ENCODE assay signal across 18 cellular contexts in the genomic region with DNA sequence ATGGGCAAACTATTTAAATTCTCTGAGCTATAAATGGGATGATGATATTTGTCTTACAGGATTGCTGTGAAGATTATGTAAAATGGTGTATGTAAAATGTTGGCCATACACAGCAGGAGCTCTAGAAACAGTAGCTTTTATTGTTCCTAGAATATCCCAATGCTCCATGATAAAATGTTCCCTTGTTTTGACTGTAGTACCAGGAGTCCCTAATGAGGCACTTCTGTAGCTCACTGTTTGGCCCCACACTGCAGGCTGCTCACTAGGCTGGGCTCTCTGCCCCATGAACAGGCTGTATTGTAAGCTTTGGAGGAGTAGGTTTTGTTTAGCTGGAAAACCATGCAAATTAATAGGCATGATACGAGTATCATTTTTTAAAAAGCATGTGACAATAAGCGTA. TPM values are rescaled to one million over a fixed set of nuclear protein-coding genes. Genes with fewer than 3 reads are reported as not detected.
DNase-seq lines count a peak whose midpoint lies in the region; ATAC-seq, FAIRE-seq and TF ChIP-seq lines count a peak whose summit lies in the region.
"Had no signal": no experiment of that assay in that cellular context is flagged by ENCODE, and none has a peak within 500 bp of the region (broad histone marks: within the 10 kb centered on the region; RNA-seq: fewer than 3 reads in every experiment).

No MANE protein-coding gene starts in this region.

- H3K4me1 ChIP-seq in upper lobe of right lung: no peaks in the 10 kb centered on the region

- intact Hi-C loops in upper lobe of right lung (cut with DNase I): no loop called here

- no peak for TF ChIP-seq CTCF in upper lobe of right lung (IDR thresholded peaks at IDR 0.05)

- no peak overlapping the region for H3K4me3 ChIP-seq in upper lobe of right lung

- ATAC-seq in upper lobe of right lung: no peak
- ATAC-seq in HG03439 (IDR thresholded peaks at IDR 0.05; ENCODE audit: unreplicated experiment): no peak
- ATAC-seq: Panc1 had no signal

- H3K36me3 ChIP-seq in upper lobe of right lung: no peaks in the 10 kb centered on the region

- no peak for TF ChIP-seq POLR2A in GM12891 (IDR thresholded peaks at IDR 0.05; ENCODE audit: low read depth, low read length)

- no peaks in the 10 kb centered on the region for H3K9me3 ChIP-seq in upper lobe of right lung
- H3K9me3 ChIP-seq: Caco-2 had no signal

- no peak for FAIRE-seq in GM12891 (lab: Jason Lieb, UNC)
- FAIRE-seq: GM19239, H54 had no signal

- H3K27me3 ChIP-seq in upper lobe of right lung: no peaks in the 10 kb centered on the region

- peak overlapping the region; percentile 81 for H3K27ac ChIP-seq in temporal lobe (ENCODE audit: low read depth, low read length)
- no peak overlapping the region for H3K27ac ChIP-seq in upper lobe of right lung

- in situ Hi-C loops in SK-MEL-5 (cut with HindIII; ENCODE audit: low pct_unique_long_range_greater_than_20kb, low sequenced_read_pairs): no loop called here

- DNase-seq in SK-MEL-5 (ENCODE audit: low read depth, low spot score) (peak; percentile 90), globus pallidus (ENCODE audit: low spot score) (peak; percentile 83), midbrain (lab: John Stamatoyannopoulos, UW) (peak; percentile 54), upper lobe of right lung (no peak), GM12891 (ENCODE audit: insufficient read length, low spot score) (no peak)
- DNase-seq: ACHN, AML-193, Caco-2, HFFc6, KBM-7, NCI-H1436 treated with DMSO at 0.1 percent for 48 hours, NCI-H2081, NCI-H510A treated with DMSO at 0.1 percent for 48 hours had no signal

TF ChIP-seq in GM12891, 5 proteins besides CTCF, POLR2A, EP300 and RAD21:
- TF ChIP-seq POU2F2 (IDR thresholded peaks at IDR 0.05; ENCODE audit: low read depth, low read length): no peak
- TF ChIP-seq TAF1 (IDR thresholded peaks at IDR 0.05; ENCODE audit: low read depth, low read length): no peak
- no peak for TF ChIP-seq SPI1 (IDR thresholded peaks at IDR 0.05; ENCODE audit: low read depth, low read length)
- TF ChIP-seq PAX5 (IDR thresholded peaks at IDR 0.05; ENCODE audit: insufficient read depth, low read length, severe bottlenecking): no peak
- no peak for TF ChIP-seq POLR2AphosphoS5 (IDR thresholded peaks at IDR 0.05; ENCODE audit: low read depth, low read length)

RNA-seq across cellular contexts. Expression of a gene that starts 3.3 kb away (rescaled TPM):
- total RNA-seq in SK-MEL-5 (2014; rRNA removed; shearing (Covaris generic)): not detected in 2 replicates
- not detected in 2 replicates for polyA plus RNA-seq in SK-MEL-5 (2015; cell fraction: cytosol; rRNA removed)
- polyA plus RNA-seq in SK-MEL-5 (2015; cell fraction: nucleus; rRNA removed): not detected in 2 replicates
- not detected for total RNA-seq in temporal lobe
- 39.5 TPM for total RNA-seq in upper lobe of right lung
- polyA plus RNA-seq in GM12891 (2012; ENCODE audit: low read depth, missing spikeins): not detected
- total RNA-seq: HFFc6 had no signal

RNA-seq across cellular contexts. Expression of a gene that starts 18.6 kb away (rescaled TPM):
- 0.45 and 0.75 TPM in 2 replicates for total RNA-seq in SK-MEL-5 (2014; rRNA removed; shearing (Covaris generic))
- polyA plus RNA-seq in SK-MEL-5 (2015; cell fraction: cytosol; rRNA removed): 0.20 and 0.46 TPM in 2 replicates
- 2.6 TPM in 1 of 2 replicates, not detected in the other for polyA plus RNA-seq in SK-MEL-5 (2015; cell fraction: nucleus; rRNA removed)
- total RNA-seq in temporal lobe: not detected
- 515 TPM for total RNA-seq in upper lobe of right lung
- polyA plus RNA-seq in GM12891 (2012; ENCODE audit: low read depth, missing spikeins): not detected
- total RNA-seq: HFFc6 had no signal

RNA-seq across cellular contexts. Expression of a gene that starts 31.1 kb away (rescaled TPM):
- total RNA-seq in SK-MEL-5 (2014; rRNA removed; shearing (Covaris generic)): not detected in 2 replicates
- polyA plus RNA-seq in SK-MEL-5 (2015; cell fraction: cytosol; rRNA removed): not detected in 2 replicates
- polyA plus RNA-seq in SK-MEL-5 (2015; cell fraction: nucleus; rRNA removed): not detected in 2 replicates
- total RNA-seq in temporal lobe (not detected), upper lobe of right lung (1.2 TPM)
- not detected for polyA plus RNA-seq in GM12891 (2012; ENCODE audit: low read depth, missing spikeins)
- total RNA-seq: HFFc6 had no signal

RNA-seq across cellular contexts. Expression of a gene that starts 43.7 kb away (rescaled TPM):
- 98.9 and 117 TPM in 2 replicates for total RNA-seq in SK-MEL-5 (2014; rRNA removed; shearing (Covaris generic))
- 77.2 and 77.8 TPM in 2 replicates for polyA plus RNA-seq in SK-MEL-5 (2015; cell fraction: cytosol; rRNA removed)
- polyA plus RNA-seq in SK-MEL-5 (2015; cell fraction: nucleus; rRNA removed): 170 and 208 TPM in 2 replicates
- 56.5 TPM for total RNA-seq in temporal lobe
- 68.8 TPM for total RNA-seq in upper lobe of right lung
- 53.9 TPM for polyA plus RNA-seq in GM12891 (2012; ENCODE audit: low read depth, missing spikeins)

Comparison
In these comparisons a context has a peak if more than half of its experiments do, and no peak if none do; other contexts are left out.
1. DNase-seq: peak in SK-MEL-5 (single experiment), globus pallidus (single experiment) and midbrain (single experiment); none in upper lobe of right lung (single experiment) and GM12891 (single experiment).
2. RNA of a gene that starts 3.3 kb away (total RNA-seq): 39.5 TPM in upper lobe of right lung (single experiment); not detected in SK-MEL-5 and not detected in temporal lobe (single experiment); every median in the first group is over 10 times any median in the second.
3. RNA of a gene that starts 18.6 kb away (total RNA-seq): 515 TPM in upper lobe of right lung (single experiment); 0.45 to 0.75 TPM in SK-MEL-5 and not detected in temporal lobe (single experiment); every median in the first group is over 100 times any median in the second.